1 cellular context compared by ENCODE assay signal in the genomic region with DNA sequence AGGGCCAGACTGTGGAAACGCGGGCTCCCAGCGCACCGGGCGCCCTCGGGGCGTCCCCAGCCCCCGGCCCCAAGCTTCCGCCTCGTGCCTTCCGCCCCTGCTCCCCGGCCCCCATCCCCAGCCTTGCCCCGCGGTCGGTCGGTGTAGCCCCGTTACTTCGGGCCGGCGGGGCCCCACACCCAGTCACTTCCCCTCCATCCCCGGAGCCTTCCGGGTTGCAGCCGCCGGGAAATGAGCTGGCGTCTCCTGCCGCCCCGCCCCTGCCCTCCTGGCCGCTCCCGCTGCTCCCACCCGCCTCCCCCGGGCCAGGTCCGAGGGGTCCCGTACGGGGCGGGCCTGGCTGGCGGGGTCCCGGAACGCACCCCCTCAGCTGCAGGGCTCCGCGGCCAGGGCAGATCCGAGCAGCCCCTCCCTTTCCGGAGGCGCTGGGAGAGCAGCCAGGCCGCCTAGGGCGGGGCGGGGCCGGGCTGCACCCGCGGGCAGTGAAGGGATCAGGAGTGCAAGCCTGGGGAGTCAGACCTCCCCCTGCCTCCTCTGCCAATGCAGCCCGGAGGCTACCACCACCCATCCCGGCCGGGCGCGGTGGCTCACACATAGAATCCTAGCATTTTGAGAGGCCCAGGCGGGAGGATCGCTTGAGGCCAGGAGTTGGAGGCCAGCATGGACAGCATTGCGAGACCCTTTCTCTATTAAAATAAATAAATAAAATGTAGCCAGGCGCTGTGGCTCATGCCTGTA.
TF ChIP-seq lines count a peak whose summit lies in the region.

No MANE protein-coding gene starts in this region.

TF ChIP-seq in H1, 55 proteins besides CTCF, POLR2A, EP300 and RAD21:
- TF ChIP-seq GTF2F1 (IDR thresholded peaks at IDR 0.05; ENCODE audit: borderline replicate concordance, low read depth, low read length) (no peak), TAF7 (optimal IDR thresholded peaks at IDR 0.05; ENCODE audit: borderline replicate concordance, low read depth, low read length) (peak; percentile 22), RXRA (IDR thresholded peaks at IDR 0.05; ENCODE audit: insufficient read depth, low read depth, low read length) (no peak), SIN3A (conservative IDR thresholded peaks at IDR 0.05 in 1 of 2, IDR thresholded peaks at IDR 0.05 in 1 of 2; ENCODE audit: low read depth in 1 of 2, low read length in 2 of 2) (0 out of 4 replicates have a peak, but pooled peaks of 1 of the 2 experiments have one; percentile 41), SP1 (IDR thresholded peaks at IDR 0.05; ENCODE audit: low read depth, low read length) (no peak), KDM1A (IDR thresholded peaks at IDR 0.05; ENCODE audit: borderline replicate concordance, low read length) (peak; percentile 85), TCF12 (IDR thresholded peaks at IDR 0.05; ENCODE audit: low read depth, low read length) (no peak), RNF2 (IDR thresholded peaks at IDR 0.05; ENCODE audit: borderline replicate concordance, low read depth, low read length, missing control alignments, poor library complexity, severe bottlenecking) (no peak), KDM4A (IDR thresholded peaks at IDR 0.05; ENCODE audit: low read depth, low read length, severe bottlenecking) (no peak)
